In the genomic region with DNA sequence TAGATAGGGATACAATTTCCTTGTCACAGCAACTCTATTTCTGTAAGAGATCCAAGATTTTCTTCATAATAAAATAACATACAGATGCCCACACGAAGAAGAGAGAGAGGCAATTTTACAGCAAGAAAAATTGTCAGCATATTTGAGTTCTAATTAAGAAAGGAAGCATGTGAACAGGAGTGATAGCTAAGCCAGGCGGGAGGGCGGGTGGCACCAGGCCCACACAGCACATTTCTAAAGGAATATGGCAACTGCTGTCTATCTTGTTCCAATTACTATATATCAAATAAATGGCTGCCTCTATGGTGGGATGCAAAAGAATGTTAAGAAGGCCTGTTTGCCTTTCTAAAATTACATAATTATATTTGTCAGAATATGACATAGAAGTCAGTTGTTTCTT, we compare ENCODE assay signal across 21 cellular contexts.
"Had no signal": no experiment of that assay in that cellular context is flagged by ENCODE, and none has a peak within 500 bp of the region (broad histone marks: within the 10 kb centered on the region; RNA-seq: fewer than 3 reads in every experiment).

No MANE protein-coding gene starts in this region.

- H3K36me3 ChIP-seq: colonic mucosa, esophagus squamous epithelium, gastroesophageal sphincter, heart right ventricle, left lung, lower lobe of right lung had no signal

- H3K36me3 Mint-ChIP-seq: mesothelial cell of epicardium had no signal

- H3K9me3 Mint-ChIP-seq: effector memory CD8-positive, alpha-beta T cell; endodermal cell; mesothelial cell of epicardium had no signal

- ATAC-seq: effector memory CD8-positive, alpha-beta T cell; esophagus mucosa; gastroesophageal sphincter; heart right ventricle; left cardiac atrium; left lung; left ventricle myocardium superior; lower lobe of right lung had no signal

- H3K27ac Mint-ChIP-seq: dendritic cell treated with granulocyte-macrophage colony-stimulating factor and Interleukin-4, amounts not matched to agents 40 ng/mL and 50 ng/mL, for 4 days; effector memory CD8-positive, alpha-beta T cell; endodermal cell; mesothelial cell of epicardium had no signal

- H3K27ac ChIP-seq: colonic mucosa, epithelial cell of prostate, esophagus squamous epithelium, gastroesophageal sphincter, heart right ventricle, left lung, lower lobe of right lung had no signal

- H3K4me3 ChIP-seq: colonic mucosa, esophagus squamous epithelium, gastroesophageal sphincter, heart right ventricle, left lung, lower lobe of right lung had no signal

- H3K4me3 Mint-ChIP-seq: dendritic cell treated with granulocyte-macrophage colony-stimulating factor and Interleukin-4, amounts not matched to agents 40 ng/mL and 50 ng/mL, for 4 days; effector memory CD8-positive, alpha-beta T cell; endodermal cell; mesothelial cell of epicardium had no signal

- H3K4me1 Mint-ChIP-seq: mesothelial cell of epicardium had no signal

- H3K27me3 ChIP-seq: colonic mucosa, esophagus squamous epithelium, gastroesophageal sphincter, heart right ventricle, left lung had no signal

- H3K4me1 ChIP-seq: colonic mucosa, esophagus squamous epithelium, gastroesophageal sphincter, heart right ventricle, left lung, lower lobe of right lung had no signal

- DNase-seq: colonic mucosa; cortex of kidney; effector CD8-positive, alpha-beta T cell; effector memory CD8-positive, alpha-beta T cell; endodermal cell; erythroblast; esophagus squamous epithelium; foreskin fibroblast; foreskin melanocyte; heart right ventricle; hippocampal formation; left cardiac atrium; left lung; left ventricle myocardium superior; lower lobe of right lung; mesenchymal stem cell had no signal

- H3K9me3 ChIP-seq: colonic mucosa, esophagus squamous epithelium, gastroesophageal sphincter, heart right ventricle, left lung, lower lobe of right lung had no signal

- H3K27me3 Mint-ChIP-seq: dendritic cell treated with granulocyte-macrophage colony-stimulating factor and Interleukin-4, amounts not matched to agents 40 ng/mL and 50 ng/mL, for 4 days; effector memory CD8-positive, alpha-beta T cell had no signal
